18 cellular contexts compared by ENCODE assay signal in genomic region chr10:77604941-77605351, GRCh38. TPM values are rescaled to one million over a fixed set of nuclear protein-coding genes. Genes with fewer than 3 reads are reported as not detected.
DNase-seq lines count a peak whose midpoint lies in the region; ATAC-seq and TF ChIP-seq lines count a peak whose summit lies in the region.
"Had no signal": no experiment of that assay in that cellular context is flagged by ENCODE, and none has a peak within 500 bp of the region (broad histone marks: within the 10 kb centered on the region; RNA-seq: fewer than 3 reads in every experiment).

No MANE protein-coding gene starts in this region.

- no peak overlapping the region for H2AFZ ChIP-seq in IMR-90 (replicated peaks; ENCODE audit: low read length, poor library complexity)

- peak overlapping the region; percentile 27; the same call in 1 of the 3 replicates for H2BK15ac ChIP-seq in IMR-90 (ENCODE audit: low read depth, low read length)

- no peak overlapping the region for H3K9ac ChIP-seq in IMR-90 (ENCODE audit: low read depth, low read length)

- H3K4me1 ChIP-seq in IMR-90 (ENCODE audit: control insufficient read depth, insufficient read depth, low read length), result peaks cover 29% of the 10 kb centered on the region
- peaks cover 22% of the 10 kb centered on the region for H3K4me1 ChIP-seq in RWPE2 (ENCODE audit: insufficient read depth, poor library complexity, severe bottlenecking)
- H3K4me1 ChIP-seq: right atrium auricular region had no signal

- H3K9me1 ChIP-seq in IMR-90 (ENCODE audit: insufficient read depth, low read length), result peaks cover 32% of the 10 kb centered on the region

- H3K14ac ChIP-seq in IMR-90 (replicated peaks; ENCODE audit: low read depth, low read length), result peak overlapping the region; percentile 22; the same call in 1 of the 2 replicates

- no peak overlapping the region for H3K4me3 Mint-ChIP-seq in activated naive CD8-positive, alpha-beta T cell treated with anti-CD3 and anti-CD28 coated beads for 36 hours

- H3K27ac Mint-ChIP-seq in activated naive CD8-positive, alpha-beta T cell treated with anti-CD3 and anti-CD28 coated beads for 36 hours, result no peak overlapping the region
- H3K27ac Mint-ChIP-seq: IgD-negative memory B cell had no signal

- in situ Hi-C loops in IMR-90 (cut with MboI; ENCODE audit: low sequenced_read_pairs), result no loop called here

- no peaks in the 10 kb centered on the region for H3K36me3 Mint-ChIP-seq in activated naive CD8-positive, alpha-beta T cell treated with anti-CD3 and anti-CD28 coated beads for 36 hours
- H3K36me3 Mint-ChIP-seq: IgD-negative memory B cell had no signal

- H3K9me3 Mint-ChIP-seq in activated naive CD8-positive, alpha-beta T cell treated with anti-CD3 and anti-CD28 coated beads for 36 hours, result no peaks in the 10 kb centered on the region
- H3K9me3 Mint-ChIP-seq: IgD-negative memory B cell had no signal

- peak overlapping the region; percentile 49 for H2AK9ac ChIP-seq in IMR-90 (replicated peaks; ENCODE audit: low read depth, low read length, poor library complexity)

- no TSS peak for BruUV-seq in IMR-90 (replicated peaks; lab: Mats Ljungman, UMichigan)

- H3K36me3 ChIP-seq in IMR-90 (ENCODE audit: control insufficient read depth, insufficient read depth, low read length), result no peaks in the 10 kb centered on the region
- H3K36me3 ChIP-seq in RWPE2 (ENCODE audit: low read depth), result no peaks in the 10 kb centered on the region
- H3K36me3 ChIP-seq: BE2C, heart left ventricle, right atrium auricular region had no signal

- DNase-seq in DMS79 (lab: John Stamatoyannopoulos, UW), result peak; percentile 28
- DNase-seq in DMS79 treated with DMSO at 0.1 percent for 48 hours (lab: John Stamatoyannopoulos, UW), result no peak
- no peak for DNase-seq in IMR-90
- DNase-seq in RWPE2 (ENCODE audit: low spot score), result no peak
- no peak for DNase-seq in omental fat pad (ENCODE audit: low spot score)
- DNase-seq in activated naive CD8-positive, alpha-beta T cell treated with anti-CD3 and anti-CD28 coated beads for 36 hours, result no peak
- DNase-seq: activated gamma-delta T cell, GF-D8, heart left ventricle, NCI-H2081, NCI-H526 treated with DMSO at 0.1 percent for 48 hours, OCI-M1, T-helper 2 cell had no signal

- no peak overlapping the region for H3K18ac ChIP-seq in IMR-90 (ENCODE audit: low read depth, low read length)

- 50% methylated on average over 2 of the region's 6 CpGs; no CpG with 5 or more reads in 1 of the 2 experiments for WGBS in IMR-90 (ENCODE audit: extremely low coverage in 2 of 2, insufficient read length in 1 of 2), 2 experiments

- no peak overlapping the region for H3K56ac ChIP-seq in IMR-90 (ENCODE audit: extremely low read depth, insufficient read depth, low read length)

- H4K8ac ChIP-seq in IMR-90 (ENCODE audit: low read depth in 2 of 2, low read length in 2 of 2), result peak overlapping the region in 1 of 2 experiments; percentile 62; a peak in 2 of 4 replicates

- peak overlapping the region; percentile 55 for H3K4ac ChIP-seq in IMR-90 (ENCODE audit: low read depth, low read length)

- H2AK5ac ChIP-seq in IMR-90 (ENCODE audit: low read depth, low read length), result peak overlapping the region; percentile 35; the same call in 1 of the 2 replicates

- peaks cover 0 to 34% of the 10 kb centered on the region in 2 experiments; a peak in 2 of 4 replicates for H3K79me1 ChIP-seq in IMR-90 (ENCODE audit: low read depth in 1 of 2, low read length in 2 of 2)

- 0 out of 2 replicates have a peak overlapping the region, but pooled peaks have one; percentile 1 for H2BK20ac ChIP-seq in IMR-90 (ENCODE audit: low read depth, low read length)

- TF ChIP-seq RAD21 in IMR-90 (IDR thresholded peaks at IDR 0.05; ENCODE audit: low read length), result no peak

- no peak overlapping the region for H3K23ac ChIP-seq in IMR-90 (ENCODE audit: low read depth, low read length)

- intact Hi-C loops in IMR-90 (cut with micrococcal nuclease), result loop anchor here (1.0 to 10.0 kb wide), 3 partner anchors 210 to 431 kb away; no protein-coding TSS in a partner anchor

- peaks cover 15% of the 10 kb centered on the region for H3K4me1 Mint-ChIP-seq in activated naive CD8-positive, alpha-beta T cell treated with anti-CD3 and anti-CD28 coated beads for 36 hours

- dilution Hi-C loops in IMR-90 (cut with HindIII; ENCODE audit: low sequenced_read_pairs, unreplicated experiment), result no loop called here

- no peak overlapping the region for H4K91ac ChIP-seq in IMR-90 (ENCODE audit: insufficient read depth, low read depth, low read length)

- ATAC-seq in IMR-90 (ENCODE audit: low read depth) (no peak), RWPE2 (ENCODE audit: low read depth) (peak; percentile 29; the same call in 2 of the 3 replicates), omental fat pad (ENCODE audit: low FRiP score) (peak; percentile 41), GM18511 (IDR thresholded peaks at IDR 0.05; ENCODE audit: unreplicated experiment) (no peak), HG03196 (IDR thresholded peaks at IDR 0.05; ENCODE audit: unreplicated experiment) (no peak)
- ATAC-seq: heart left ventricle had no signal

- POLR2A ChIA-PET in IMR-90 (lab: Charles Lee; ENCODE audit: unreplicated experiment), result no interaction called here

- H3K27me3 ChIP-seq in IMR-90 (ENCODE audit: control insufficient read depth, insufficient read depth, low read length) (no peaks in the 10 kb centered on the region), RWPE2 (ENCODE audit: insufficient read depth, poor library complexity, severe bottlenecking) (no peaks in the 10 kb centered on the region)
- H3K27me3 ChIP-seq: BE2C, right atrium auricular region had no signal

- TF ChIP-seq CTCF in IMR-90 (conservative IDR thresholded peaks at IDR 0.05; ENCODE audit: low read depth, low read length), result no peak
- no peak for TF ChIP-seq CTCF in RWPE2 (IDR thresholded peaks at IDR 0.05; ENCODE audit: poor library complexity, severe bottlenecking)
- no peak for TF ChIP-seq CTCF in omental fat pad (IDR thresholded peaks at IDR 0.05)

- H3K27ac ChIP-seq in IMR-90 (ENCODE audit: insufficient read depth, low read length) (no peak overlapping the region), RWPE2 (ENCODE audit: poor library complexity, severe bottlenecking) (no peak overlapping the region)
- H3K27ac ChIP-seq: right atrium auricular region had no signal

- no peak overlapping the region for H3K4me2 ChIP-seq in IMR-90 (ENCODE audit: low read depth, low read length)

- no peak for TF ChIP-seq POLR2A in IMR-90 (IDR thresholded peaks at IDR 0.05; ENCODE audit: low read depth, low read length)

- H2BK5ac ChIP-seq in IMR-90 (ENCODE audit: low read depth, low read length, poor library complexity, severe bottlenecking), result no peak overlapping the region

- H2BK120ac ChIP-seq in IMR-90 (ENCODE audit: low read depth, low read length), result peak overlapping the region; percentile 72

- H3K27me3 Mint-ChIP-seq in activated naive CD8-positive, alpha-beta T cell treated with anti-CD3 and anti-CD28 coated beads for 36 hours, result no peaks in the 10 kb centered on the region

- H4K20me1 ChIP-seq in IMR-90 (ENCODE audit: insufficient read depth, low read length), result no peaks in the 10 kb centered on the region

- H3K9me3 ChIP-seq in IMR-90 (ENCODE audit: control insufficient read depth, insufficient read depth, low read length) (no peaks in the 10 kb centered on the region), RWPE2 (ENCODE audit: severe bottlenecking) (no peaks in the 10 kb centered on the region)
- H3K9me3 ChIP-seq: BE2C, heart left ventricle, right atrium auricular region had no signal

- H4K5ac ChIP-seq in IMR-90 (ENCODE audit: low read depth, low read length), result no peak overlapping the region; the same call in 1 of the 2 replicates

- no peak overlapping the region for H3K4me3 ChIP-seq in IMR-90 (ENCODE audit: insufficient read depth, low read depth, low read length)
- H3K4me3 ChIP-seq in RWPE2 (ENCODE audit: severe bottlenecking), result no peak overlapping the region
- H3K4me3 ChIP-seq: heart left ventricle, right atrium auricular region had no signal

- CTCF ChIA-PET in IMR-90 (lab: Yijun Ruan, JAX), result interaction anchor here (0.6 to 1.1 kb wide), 3 partner anchors 11 to 213 kb away, joined by 3 read pairs; no protein-coding TSS in a partner anchor

TF ChIP-seq in IMR-90, 13 proteins besides CTCF, POLR2A, EP300 and RAD21:
- no peak for TF ChIP-seq MAFK (IDR thresholded peaks at IDR 0.05; ENCODE audit: low read depth, low read length)
- TF ChIP-seq CEBPB (IDR thresholded peaks at IDR 0.05; ENCODE audit: low read depth, low read length), result no peak
- no peak for TF ChIP-seq BHLHE40 (IDR thresholded peaks at IDR 0.05; ENCODE audit: low read depth, low read length)
- no peak for TF ChIP-seq RCOR1 (IDR thresholded peaks at IDR 0.05; ENCODE audit: insufficient replicate concordance, low read length)
- no peak for TF ChIP-seq NFE2L2 (IDR thresholded peaks at IDR 0.05; ENCODE audit: low read depth, low read length)
- no peak for TF ChIP-seq SMC3 (IDR thresholded peaks at IDR 0.05; ENCODE audit: low read depth, low read length)
- no peak for TF ChIP-seq MXI1 (IDR thresholded peaks at IDR 0.05; ENCODE audit: borderline replicate concordance, low read depth, low read length)

RNA-seq across cellular contexts. Expression of gene KCNMA1, which starts 32.7 kb away (rescaled TPM):
- total RNA-seq in IMR-90 (2012; rRNA removed) (24.7 and 25.6 TPM in 2 replicates), omental fat pad (10 to 100 TPM; 10.1 to 32.6 (median 20.1) TPM)
- 29.6 and 31.7 TPM in 2 replicates for polyA plus RNA-seq in IMR-90 (2012; rRNA removed)
- polyA plus RNA-seq in IMR-90 (2012; cell fraction: cytosol; rRNA removed), result 25.2 and 29.3 TPM in 2 replicates
- polyA plus RNA-seq in IMR-90 (2012; cell fraction: nucleus; rRNA removed; ENCODE audit: low replicate concordance), result 39.9 and 48.3 TPM in 2 replicates
- not detected for total RNA-seq in activated naive CD8-positive, alpha-beta T cell treated with anti-CD3 and anti-CD28 coated beads for 36 hours

Comparison
In these comparisons a context has a peak if more than half of its experiments do, and no peak if none do; other contexts are left out.
1. ATAC-seq: peak in RWPE2 (single experiment) and omental fat pad (single experiment); none in IMR-90 (single experiment), GM18511 (single experiment) and HG03196 (single experiment).
2. RNA of gene KCNMA1, which starts 32.7 kb away (total RNA-seq): 10.1 to 32.6 TPM in omental fat pad and 24.7 to 25.6 TPM in IMR-90; not detected in activated naive CD8-positive, alpha-beta T cell treated with anti-CD3 and anti-CD28 coated beads for 36 hours; every median in the first group is over 10 times any median in the second.